Comparison of ENCODE assay signal across 8 cellular contexts in the genomic region with DNA sequence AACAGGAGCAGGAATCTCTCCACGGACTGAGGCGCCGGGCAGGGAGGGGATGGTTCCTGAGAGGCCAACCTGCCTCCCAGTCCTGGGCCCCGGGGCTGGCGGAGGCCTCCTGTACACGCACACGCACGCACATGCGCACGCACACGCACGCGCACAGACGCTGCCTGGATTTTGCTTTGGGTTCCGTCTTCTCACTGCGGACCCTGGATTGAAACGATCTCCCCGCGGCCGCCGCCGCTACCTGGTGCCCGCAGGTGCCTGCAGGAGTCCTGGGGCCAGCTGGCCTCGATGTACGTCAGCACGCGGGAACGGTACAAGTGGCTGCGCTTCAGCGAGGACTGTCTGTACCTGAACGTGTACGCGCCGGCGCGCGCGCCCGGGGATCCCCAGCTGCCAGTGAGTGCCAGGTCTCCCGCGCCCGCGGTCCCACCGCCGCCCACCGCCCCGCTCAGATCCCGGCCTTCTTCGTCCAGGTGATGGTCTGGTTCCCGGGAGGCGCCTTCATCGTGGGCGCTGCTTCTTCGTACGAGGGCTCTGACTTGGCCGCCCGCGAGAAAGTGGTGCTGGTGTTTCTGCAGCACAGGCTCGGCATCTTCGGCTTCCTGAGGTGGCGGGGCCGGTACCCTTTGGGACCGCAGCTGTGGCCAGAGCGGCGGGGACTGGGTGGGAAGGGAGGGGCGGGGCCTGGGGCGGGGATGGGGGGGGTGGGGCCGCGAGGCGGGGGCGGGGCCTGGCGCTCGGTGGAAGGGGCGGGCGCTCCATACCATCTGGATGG. TPM values are rescaled to one million over a fixed set of nuclear protein-coding genes. Genes with fewer than 3 reads are reported as not detected.
DNase-seq lines count a peak whose midpoint lies in the region; ATAC-seq, FAIRE-seq and TF ChIP-seq lines count a peak whose summit lies in the region.

No MANE protein-coding gene starts in this region.

- H3K4me1 Mint-ChIP-seq in CD4-positive, alpha-beta T cell (ENCODE audit: low read depth): peaks cover 9% of the 10 kb centered on the region
- H3K4me1 Mint-ChIP-seq in IgD-negative memory B cell (peaks cover 0 to 6% (median 4%) of the 10 kb centered on the region in 3 donors), WTC11 (peaks cover 4% of the 10 kb centered on the region)

- no peaks in the 10 kb centered on the region for H3K27me3 Mint-ChIP-seq in CD4-positive, alpha-beta T cell
- no peaks in the 10 kb centered on the region for H3K27me3 Mint-ChIP-seq in IgD-negative memory B cell
- H3K27me3 Mint-ChIP-seq in WTC11 (ENCODE audit: low read depth): peaks cover 79% of the 10 kb centered on the region

- intact Hi-C loops in CD4-positive, alpha-beta T cell (cut with DNase I, micrococcal nuclease): no loop called here
- intact Hi-C loops in kidney (cut with DNase I): no loop called here

- H3K9me3 Mint-ChIP-seq in CD4-positive, alpha-beta T cell: no peaks in the 10 kb centered on the region
- H3K9me3 Mint-ChIP-seq in IgD-negative memory B cell: no peaks in the 10 kb centered on the region
- no peaks in the 10 kb centered on the region for H3K9me3 Mint-ChIP-seq in WTC11

- peak overlapping the region; percentile 79 for H3K27ac Mint-ChIP-seq in CD4-positive, alpha-beta T cell
- H3K27ac Mint-ChIP-seq in IgD-negative memory B cell (peak overlapping the region in 1 of 3 donors; percentile 65), WTC11 (no peak overlapping the region)

- peak; percentile 73 for ATAC-seq in CD4-positive, alpha-beta T cell (ENCODE audit: poor library complexity)
- ATAC-seq in WTC11 (peak; percentile 90), GM19463 (IDR thresholded peaks at IDR 0.05; ENCODE audit: unreplicated experiment) (no peak), GM19395 (IDR thresholded peaks at IDR 0.05; ENCODE audit: unreplicated experiment) (no peak)

- FAIRE-seq in kidney (lab: Jason Lieb, UNC): no peak

- peak overlapping the region; percentile 37 for H3K27ac ChIP-seq in CD4-positive, alpha-beta T cell (ENCODE audit: low read depth, low read length)
- peak overlapping the region; percentile 97 for H3K27ac ChIP-seq in caudate nucleus (ENCODE audit: low read depth, low read length)
- no peak overlapping the region for H3K27ac ChIP-seq in kidney (ENCODE audit: low read depth in 2 of 2, low read length in 2 of 2)

- H3K4me3 Mint-ChIP-seq in CD4-positive, alpha-beta T cell: peak overlapping the region; percentile 92
- H3K4me3 Mint-ChIP-seq in IgD-negative memory B cell (peak overlapping the region; percentile 25 to 92 (median 86)), WTC11 (peak overlapping the region; percentile 66)

- H3K27me3 ChIP-seq in CD4-positive, alpha-beta T cell (ENCODE audit: control insufficient read depth, insufficient read depth, low read length): no peaks in the 10 kb centered on the region

- CTCF ChIA-PET in CD4-positive, alpha-beta T cell (lab: Charles Lee): interaction anchor here (1.8 kb wide), 1 partner anchor 155 kb away, joined by 9 read pairs; no protein-coding TSS in a partner anchor
- CTCF ChIA-PET in WTC11 (lab: Charles Lee): interaction anchor here (0.6 to 1.9 kb wide), 18 partner anchors 9 to 399 kb away, joined by 3 to 25 read pairs (median 6); a partner anchor contains a TSS

- no peaks in the 10 kb centered on the region for H3K36me3 ChIP-seq in kidney (ENCODE audit: control insufficient read depth in 1 of 2, insufficient read depth in 2 of 2, low read length in 2 of 2)

- peak; percentile 23 to 66 (median 47) for DNase-seq in CD4-positive, alpha-beta T cell
- DNase-seq in WTC11 (ENCODE audit: low spot score) (peak; percentile 73), caudate nucleus (lab: John Stamatoyannopoulos, UW) (peak in 58 of 61 donors; percentile 35 to 86 (median 69)), kidney (peak; percentile 87)
- peak; percentile 59 for DNase-seq in stimulated activated CD4-positive, alpha-beta T cell treated with anti-CD3 and anti-CD28 coated beads, Interleukin-1b, Interleukin-23, amount 100 ng/mL, for 48 hours

- peak overlapping the region; percentile 35 to 63 for H3K4me3 ChIP-seq in kidney (ENCODE audit: low read length in 2 of 2)

- H3K9ac ChIP-seq in kidney (ENCODE audit: low read length in 2 of 2): peak overlapping the region in 1 of 2 donors; percentile 26

- peaks cover 6 to 8% of the 10 kb centered on the region in 2 donors for H3K4me1 ChIP-seq in kidney (ENCODE audit: control insufficient read depth in 1 of 2, insufficient read depth in 1 of 2, low read depth in 1 of 2, low read length in 2 of 2)

- no peak for TF ChIP-seq CTCF in CD4-positive, alpha-beta T cell (IDR thresholded peaks at IDR 0.05)
- TF ChIP-seq CTCF in WTC11 (IDR thresholded peaks at IDR 0.05): no peak
- no peak for TF ChIP-seq CTCF in kidney (IDR thresholded peaks at IDR 0.05; ENCODE audit: borderline replicate concordance, extremely low read depth, insufficient read depth)

- POLR2A ChIA-PET in CD4-positive, alpha-beta T cell (lab: Charles Lee): interaction anchor here (0.6 to 1.5 kb wide), 5 partner anchors 14 to 185 kb away, joined by 3 to 5 read pairs (median 5); a partner anchor contains a TSS
- POLR2A ChIA-PET in WTC11 (lab: Charles Lee): no interaction called here

- no peaks in the 10 kb centered on the region for H3K9me3 ChIP-seq in CD4-positive, alpha-beta T cell (ENCODE audit: control insufficient read depth, low read length)
- no peaks in the 10 kb centered on the region for H3K9me3 ChIP-seq in kidney (ENCODE audit: control insufficient read depth in 1 of 2, low read length in 2 of 2)

- H3K36me3 Mint-ChIP-seq in CD4-positive, alpha-beta T cell (ENCODE audit: low read depth): no peaks in the 10 kb centered on the region
- peaks cover 2% of the 10 kb centered on the region for H3K36me3 Mint-ChIP-seq in IgD-negative memory B cell
- no peaks in the 10 kb centered on the region for H3K36me3 Mint-ChIP-seq in WTC11

TF ChIP-seq in WTC11, 78 proteins besides CTCF, POLR2A, EP300 and RAD21 (continues in another document):
- TF ChIP-seq, protein P1, sequence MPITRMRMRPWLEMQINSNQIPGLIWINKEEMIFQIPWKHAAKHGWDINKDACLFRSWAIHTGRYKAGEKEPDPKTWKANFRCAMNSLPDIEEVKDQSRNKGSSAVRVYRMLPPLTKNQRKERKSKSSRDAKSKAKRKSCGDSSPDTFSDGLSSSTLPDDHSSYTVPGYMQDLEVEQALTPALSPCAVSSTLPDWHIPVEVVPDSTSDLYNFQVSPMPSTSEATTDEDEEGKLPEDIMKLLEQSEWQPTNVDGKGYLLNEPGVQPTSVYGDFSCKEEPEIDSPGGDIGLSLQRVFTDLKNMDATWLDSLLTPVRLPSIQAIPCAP (CRISPR knock-in tag; IDR thresholded peaks at IDR 0.05): peak; percentile 68; the same call in 1 of the 2 replicates
- TF ChIP-seq TP53 (CRISPR knock-in tag; IDR thresholded peaks at IDR 0.05) (no peak), CREM (CRISPR knock-in tag; IDR thresholded peaks at IDR 0.05) (0 out of 2 replicates have a peak, but pooled peaks have one; percentile 51), ZNF317 (CRISPR knock-in tag; IDR thresholded peaks at IDR 0.05; ENCODE audit: borderline replicate concordance, low read depth) (0 out of 2 replicates have a peak, but pooled peaks have one; percentile 17), ETV6 (CRISPR knock-in tag; IDR thresholded peaks at IDR 0.05) (peak; percentile 53; the same call in 1 of the 2 replicates), ESRRA (CRISPR knock-in tag; IDR thresholded peaks at IDR 0.05; ENCODE audit: borderline replicate concordance) (0 out of 2 replicates have a peak, but pooled peaks have one; percentile 34), KAT7 (CRISPR knock-in tag; IDR thresholded peaks at IDR 0.05; ENCODE audit: borderline replicate concordance) (0 out of 2 replicates have a peak, but pooled peaks have one; percentile 42), SMAD4 (CRISPR knock-in tag; IDR thresholded peaks at IDR 0.05) (no peak)
- TF ChIP-seq, protein P2, sequence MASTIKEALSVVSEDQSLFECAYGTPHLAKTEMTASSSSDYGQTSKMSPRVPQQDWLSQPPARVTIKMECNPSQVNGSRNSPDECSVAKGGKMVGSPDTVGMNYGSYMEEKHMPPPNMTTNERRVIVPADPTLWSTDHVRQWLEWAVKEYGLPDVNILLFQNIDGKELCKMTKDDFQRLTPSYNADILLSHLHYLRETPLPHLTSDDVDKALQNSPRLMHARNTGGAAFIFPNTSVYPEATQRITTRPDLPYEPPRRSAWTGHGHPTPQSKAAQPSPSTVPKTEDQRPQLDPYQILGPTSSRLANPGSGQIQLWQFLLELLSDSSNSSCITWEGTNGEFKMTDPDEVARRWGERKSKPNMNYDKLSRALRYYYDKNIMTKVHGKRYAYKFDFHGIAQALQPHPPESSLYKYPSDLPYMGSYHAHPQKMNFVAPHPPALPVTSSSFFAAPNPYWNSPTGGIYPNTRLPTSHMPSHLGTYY (CRISPR knock-in tag; IDR thresholded peaks at IDR 0.05): no peak
- TF ChIP-seq, protein P3, sequence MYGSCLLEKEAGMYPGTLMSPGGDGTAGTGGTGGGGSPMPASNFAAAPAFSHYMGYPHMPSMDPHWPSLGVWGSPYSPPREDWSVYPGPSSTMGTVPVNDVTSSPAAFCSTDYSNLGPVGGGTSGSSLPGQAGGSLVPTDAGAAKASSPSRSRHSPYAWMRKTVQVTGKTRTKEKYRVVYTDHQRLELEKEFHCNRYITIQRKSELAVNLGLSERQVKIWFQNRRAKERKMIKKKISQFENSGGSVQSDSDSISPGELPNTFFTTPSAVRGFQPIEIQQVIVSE (CRISPR knock-in tag; IDR thresholded peaks at IDR 0.05; ENCODE audit: borderline replicate concordance): no peak

RNA-seq across cellular contexts. Expression of a gene that starts 12.2 kb away (rescaled TPM):
- 10 to 100 TPM; 14.9 to 16.0 TPM for total RNA-seq in CD4-positive, alpha-beta T cell
- polyA plus RNA-seq in IgD-negative memory B cell (1.4 TPM), kidney (ENCODE audit: insufficient read depth, low read depth, low replicate concordance) (14.9 TPM)
- total RNA-seq in WTC11 (2021) (0.57 to 0.89 TPM (median 0.61 TPM) in 3 replicates), kidney (31.7 TPM)

RNA-seq across cellular contexts. Expression of a gene that starts 28.4 kb away (rescaled TPM):
- 10 to 100 TPM; 58.8 to 59.6 TPM for total RNA-seq in CD4-positive, alpha-beta T cell
- polyA plus RNA-seq in IgD-negative memory B cell: 43.3 TPM
- 36.9 to 40.9 TPM (median 37.1 TPM) in 3 replicates for total RNA-seq in WTC11 (2021)
- 57.3 TPM for total RNA-seq in kidney
- 9.7 TPM for polyA plus RNA-seq in kidney (ENCODE audit: insufficient read depth, low read depth, low replicate concordance)

RNA-seq across cellular contexts. Expression of a gene that starts 39.5 kb away (rescaled TPM):
- total RNA-seq in CD4-positive, alpha-beta T cell: 1 to 10 TPM; 1.1 to 1.3 TPM
- polyA plus RNA-seq in IgD-negative memory B cell (0.35 TPM), kidney (ENCODE audit: insufficient read depth, low read depth, low replicate concordance) (7.8 TPM)
- total RNA-seq in WTC11 (2021) (3.3 to 6.0 TPM (median 5.7 TPM) in 3 replicates), kidney (2.1 TPM)

Comparison
In these comparisons a context has a peak if more than half of its experiments do, and no peak if none do; other contexts are left out.
1. ATAC-seq: peak in CD4-positive, alpha-beta T cell (single experiment) and WTC11 (single experiment); none in GM19463 (single experiment) and GM19395 (single experiment).
2. H3K27ac ChIP-seq: peak in CD4-positive, alpha-beta T cell (single experiment) and caudate nucleus (single experiment); none in kidney (0 of 2).
3. Peak in every context shown above with its lines, with median percentiles within 50 percentile points of each other: DNase-seq and H3K4me3 Mint-ChIP-seq.